In the genomic region with DNA sequence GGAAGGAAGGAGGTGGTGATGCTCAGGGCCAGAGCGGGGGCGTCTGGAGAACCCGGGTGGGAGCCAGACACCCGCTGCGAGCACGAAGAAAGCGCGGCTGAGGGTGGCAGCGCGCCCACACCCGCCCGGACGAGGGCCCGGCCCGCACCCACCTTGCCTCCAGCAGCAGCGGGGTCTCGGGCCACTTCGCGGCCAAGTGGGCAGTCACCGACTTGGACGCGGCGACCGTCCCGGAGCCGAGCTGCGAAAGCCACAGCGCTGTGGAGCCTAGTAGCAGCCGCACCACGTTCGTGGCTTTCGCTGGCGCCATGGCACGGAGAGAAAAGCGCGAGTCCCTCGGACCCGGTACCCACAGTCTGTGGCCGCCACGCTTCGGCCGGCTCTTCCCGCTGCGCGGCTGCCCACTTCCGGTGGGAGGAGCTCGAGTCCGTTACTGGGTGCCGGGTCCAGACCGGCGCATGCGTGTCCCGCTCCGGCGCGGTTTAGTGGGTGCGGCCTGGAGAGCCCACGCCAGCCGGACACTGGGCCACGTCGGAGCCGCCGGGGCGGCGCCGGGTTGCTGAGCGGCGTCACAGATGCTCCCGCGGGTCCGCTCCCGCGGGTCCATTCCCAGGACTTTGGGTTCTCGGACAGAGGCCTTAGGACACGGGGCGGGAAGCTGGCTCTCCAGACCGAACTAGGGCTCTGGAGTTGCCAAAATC, we compare ENCODE assay signal across 1 cellular context.
A peak's percentile ranks its signal among the peaks of the same experiment; 100 is the strongest.
TF ChIP-seq lines count a peak whose summit lies in the region.

UGGT2 (minus strand) TSS at position 399 of the 701 bp plus-strand sequence; CDS start at position 310, 89 bp downstream.

TF ChIP-seq in HepG2, 621 proteins besides CTCF, POLR2A, EP300 and RAD21 (continued from another document and continues in another):
- TF ChIP-seq REST (IDR thresholded peaks at IDR 0.05; ENCODE audit: borderline replicate concordance in 1 of 2, low read depth in 1 of 2, low read length in 2 of 2) (peak in 1 of 2 experiments; percentile 28; a peak in 1 of 4 replicates), ZNF687 (CRISPR knock-in tag; IDR thresholded peaks at IDR 0.05) (peak; percentile 97), MXD4 (CRISPR knock-in tag; IDR thresholded peaks at IDR 0.05) (peak; percentile 74; the same call in 1 of the 2 replicates), HNRNPLL (IDR thresholded peaks at IDR 0.05; ENCODE audit: low read depth, low read length, poor library complexity, severe bottlenecking) (peak; percentile 35), ZSCAN12 (CRISPR knock-in tag; IDR thresholded peaks at IDR 0.05) (no peak), ZNF496 (CRISPR knock-in tag; IDR thresholded peaks at IDR 0.05; ENCODE audit: insufficient replicate concordance) (no peak), ZNF839 (CRISPR knock-in tag; IDR thresholded peaks at IDR 0.05; ENCODE audit: borderline replicate concordance) (0 out of 2 replicates have a peak, but pooled peaks have one; percentile 65), PCBP2 (optimal IDR thresholded peaks at IDR 0.05; ENCODE audit: low read depth, low read length, poor library complexity, severe bottlenecking) (no peak), TBX2 (CRISPR knock-in tag; IDR thresholded peaks at IDR 0.05; ENCODE audit: borderline replicate concordance) (peak; percentile 62; the same call in 1 of the 2 replicates), ZNF747 (CRISPR knock-in tag; IDR thresholded peaks at IDR 0.05; ENCODE audit: borderline replicate concordance) (no peak; the same call in 1 of the 2 replicates), PRPF4 (IDR thresholded peaks at IDR 0.05; ENCODE audit: low read depth, low read length, poor library complexity, severe bottlenecking) (no peak), BCL6 (CRISPR knock-in tag; IDR thresholded peaks at IDR 0.05) (peak; percentile 35; the same call in 1 of the 2 replicates), GABPB1 (CRISPR knock-in tag; IDR thresholded peaks at IDR 0.05) (peak; percentile 99), ZNF343 (CRISPR knock-in tag; IDR thresholded peaks at IDR 0.05) (0 out of 2 replicates have a peak, but pooled peaks have one; percentile 46), ZBED4 (CRISPR knock-in tag; IDR thresholded peaks at IDR 0.05; ENCODE audit: borderline replicate concordance) (peak; percentile 95), HOXD1 (CRISPR knock-in tag; IDR thresholded peaks at IDR 0.05) (no peak), ZNF614 (CRISPR knock-in tag; IDR thresholded peaks at IDR 0.05; ENCODE audit: borderline replicate concordance) (peak; percentile 67; the same call in 1 of the 2 replicates), ZEB1 (IDR thresholded peaks at IDR 0.05; ENCODE audit: insufficient replicate concordance, low read depth) (no peak), RXRB (CRISPR knock-in tag; IDR thresholded peaks at IDR 0.05; ENCODE audit: borderline replicate concordance) (peak; percentile 53; the same call in 1 of the 2 replicates), DMAP1 (CRISPR knock-in tag; IDR thresholded peaks at IDR 0.05) (peak; percentile 90), MED8 (CRISPR knock-in tag; IDR thresholded peaks at IDR 0.05; ENCODE audit: insufficient replicate concordance) (peak; percentile 26), SP5 (CRISPR knock-in tag; IDR thresholded peaks at IDR 0.05; ENCODE audit: borderline replicate concordance, low read depth) (peak; percentile 73; the same call in 1 of the 2 replicates), ZNF788 (CRISPR knock-in tag; IDR thresholded peaks at IDR 0.05; ENCODE audit: borderline replicate concordance) (peak; percentile 83; the same call in 1 of the 2 replicates), CBX2 (IDR thresholded peaks at IDR 0.05; ENCODE audit: low read depth, low read length) (no peak), CBX2 (CRISPR knock-in tag; IDR thresholded peaks at IDR 0.05; ENCODE audit: low read depth) (no peak), ZNF724P (CRISPR knock-in tag; IDR thresholded peaks at IDR 0.05; ENCODE audit: borderline replicate concordance) (no peak; the same call in none of the 2 replicates), ETV5 (CRISPR knock-in tag; IDR thresholded peaks at IDR 0.05; ENCODE audit: borderline replicate concordance) (peak; percentile 93), ZNF777 (CRISPR knock-in tag; IDR thresholded peaks at IDR 0.05) (peak; percentile 65), GATAD2A (CRISPR knock-in tag; IDR thresholded peaks at IDR 0.05) (no peak), UBTF (CRISPR knock-in tag; IDR thresholded peaks at IDR 0.05) (peak; percentile 84)
- TF ChIP-seq, protein P1, sequence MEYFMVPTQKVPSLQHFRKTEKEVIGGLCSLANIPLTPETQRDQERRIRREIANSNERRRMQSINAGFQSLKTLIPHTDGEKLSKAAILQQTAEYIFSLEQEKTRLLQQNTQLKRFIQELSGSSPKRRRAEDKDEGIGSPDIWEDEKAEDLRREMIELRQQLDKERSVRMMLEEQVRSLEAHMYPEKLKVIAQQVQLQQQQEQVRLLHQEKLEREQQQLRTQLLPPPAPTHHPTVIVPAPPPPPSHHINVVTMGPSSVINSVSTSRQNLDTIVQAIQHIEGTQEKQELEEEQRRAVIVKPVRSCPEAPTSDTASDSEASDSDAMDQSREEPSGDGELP (IDR thresholded peaks at IDR 0.05; ENCODE audit: borderline replicate concordance, low read depth): no peak
- TF ChIP-seq, protein P2, sequence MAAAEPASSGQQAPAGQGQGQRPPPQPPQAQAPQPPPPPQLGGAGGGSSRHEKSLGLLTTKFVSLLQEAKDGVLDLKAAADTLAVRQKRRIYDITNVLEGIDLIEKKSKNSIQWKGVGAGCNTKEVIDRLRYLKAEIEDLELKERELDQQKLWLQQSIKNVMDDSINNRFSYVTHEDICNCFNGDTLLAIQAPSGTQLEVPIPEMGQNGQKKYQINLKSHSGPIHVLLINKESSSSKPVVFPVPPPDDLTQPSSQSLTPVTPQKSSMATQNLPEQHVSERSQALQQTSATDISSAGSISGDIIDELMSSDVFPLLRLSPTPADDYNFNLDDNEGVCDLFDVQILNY (CRISPR knock-in tag; conservative IDR thresholded peaks at IDR 0.05): peak; percentile 80
- TF ChIP-seq, protein P3, sequence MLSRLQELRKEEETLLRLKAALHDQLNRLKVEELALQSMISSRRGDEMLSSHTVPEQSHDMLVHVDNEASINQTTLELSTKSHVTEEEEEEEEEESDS (CRISPR knock-in tag; IDR thresholded peaks at IDR 0.05; ENCODE audit: borderline replicate concordance): 0 out of 2 replicates have a peak, but pooled peaks have one; percentile 55
- TF ChIP-seq, protein P4, sequence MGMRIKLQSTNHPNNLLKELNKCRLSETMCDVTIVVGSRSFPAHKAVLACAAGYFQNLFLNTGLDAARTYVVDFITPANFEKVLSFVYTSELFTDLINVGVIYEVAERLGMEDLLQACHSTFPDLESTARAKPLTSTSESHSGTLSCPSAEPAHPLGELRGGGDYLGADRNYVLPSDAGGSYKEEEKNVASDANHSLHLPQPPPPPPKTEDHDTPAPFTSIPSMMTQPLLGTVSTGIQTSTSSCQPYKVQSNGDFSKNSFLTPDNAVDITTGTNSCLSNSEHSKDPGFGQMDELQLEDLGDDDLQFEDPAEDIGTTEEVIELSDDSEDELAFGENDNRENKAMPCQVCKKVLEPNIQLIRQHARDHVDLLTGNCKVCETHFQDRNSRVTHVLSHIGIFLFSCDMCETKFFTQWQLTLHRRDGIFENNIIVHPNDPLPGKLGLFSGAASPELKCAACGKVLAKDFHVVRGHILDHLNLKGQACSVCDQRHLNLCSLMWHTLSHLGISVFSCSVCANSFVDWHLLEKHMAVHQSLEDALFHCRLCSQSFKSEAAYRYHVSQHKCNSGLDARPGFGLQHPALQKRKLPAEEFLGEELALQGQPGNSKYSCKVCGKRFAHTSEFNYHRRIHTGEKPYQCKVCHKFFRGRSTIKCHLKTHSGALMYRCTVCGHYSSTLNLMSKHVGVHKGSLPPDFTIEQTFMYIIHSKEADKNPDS (CRISPR knock-in tag; IDR thresholded peaks at IDR 0.05): no peak
